In genomic region chr22:34330432-34330831, GRCh38 we compare ENCODE assay signal across 31 cellular contexts.
"Had no signal": no experiment of that assay in that cellular context is flagged by ENCODE, and none has a peak within 500 bp of the region (broad histone marks: within the 10 kb centered on the region; RNA-seq: fewer than 3 reads in every experiment).

No MANE protein-coding gene starts in this region.

- H3K27me3 ChIP-seq: neutrophil, ovary, suprapubic skin, testis, tibial artery, transverse colon, upper lobe of right lung, uterus had no signal

- H2AFZ ChIP-seq: parathyroid adenoma had no signal

- H3K4me2 ChIP-seq: smooth muscle cell had no signal

- H3K36me3 ChIP-seq: neutrophil, ovary, spleen, suprapubic skin, tibial artery, transverse colon, upper lobe of right lung, uterus had no signal

- H3K27ac ChIP-seq: neutrophil, ovary, parathyroid adenoma, psoas muscle, skin epidermis, spleen, suprapubic skin, testis, tibial artery, transverse colon, upper lobe of right lung, uterus had no signal

- ATAC-seq: naive thymus-derived CD8-positive, alpha-beta T cell; natural killer cell treated with Interleukin-12 subunit alpha and Interleukin-12 subunit beta and Interleukin-15 and Interleukin-18, amount 100 ng/mL, for 72 hours; psoas muscle; right cardiac atrium; sciatic nerve; stimulated activated memory B cell treated with anti-CD40 and anti-IgM and Interleukin-4, amounts not matched to agents 10 μg/mL and 1 μg/mL and 100 μg/mL, for 72 hours; stimulated activated naive CD8-positive, alpha-beta T cell treated with anti-CD3 and anti-CD28 coated beads, Interleukin-15, amount 100 ng/mL, for 72 hours; stimulated activated naive CD8-positive, alpha-beta T cell treated with anti-CD3 and anti-CD28 coated beads, Interleukin-15, Interleukin-2, amounts not matched to agents 100 U/mL and 50 U/mL, for 24 hours; upper lobe of right lung had no signal

- H3K4me1 ChIP-seq: parathyroid adenoma, psoas muscle, spleen, suprapubic skin, testis, tibial artery, transverse colon, upper lobe of right lung, uterus had no signal

- DNase-seq: naive B cell; naive thymus-derived CD8-positive, alpha-beta T cell; nephron progenitor cell; occipital lobe; ovary; posterior cingulate gyrus; psoas muscle; right cardiac atrium; spleen; stimulated activated CD4-positive, alpha-beta T cell treated with anti-CD3 and anti-CD28 coated beads, Interleukin-12 subunit alpha, Interleukin-12 subunit beta, amount 100 ng/mL, for 4 hours; stimulated activated CD4-positive, alpha-beta T cell treated with anti-CD3 and anti-CD28 coated beads, Interleukin-1b, Interleukin-23, amount 100 ng/mL, for 48 hours; stimulated activated CD4-positive, alpha-beta T cell treated with anti-CD3 and anti-CD28 coated beads, Interleukin-4, amount 100 ng/mL, for 1 hour; stimulated activated CD4-positive, alpha-beta T cell treated with anti-CD3 and anti-CD28 coated beads, Interleukin-4, amount 100 ng/mL, for 4 hours; stimulated activated CD8-positive, alpha-beta memory T cell treated with anti-CD3 and anti-CD28 coated beads, Interleukin-4, amount 100 ng/mL, for 48 hours; stimulated activated naive CD4-positive, alpha-beta T cell; stimulated activated naive CD8-positive, alpha-beta T cell treated with anti-CD3 and anti-CD28 coated beads, Interleukin-15, amount 100 ng/mL, for 72 hours; stimulated activated naive CD8-positive, alpha-beta T cell treated with anti-CD3 and anti-CD28 coated beads, Interleukin-15, Interleukin-2, amounts not matched to agents 100 U/mL and 50 U/mL, for 24 hours; substantia nigra; testis; tibial artery; transverse colon; upper lobe of right lung; uterus had no signal

- H3K4me3 ChIP-seq: ovary, psoas muscle, skin epidermis, smooth muscle cell, spleen, suprapubic skin, testis, tibial artery, transverse colon, upper lobe of right lung, uterus had no signal

- H3K9me3 ChIP-seq: neutrophil, ovary, psoas muscle, suprapubic skin, testis, transverse colon, uterus had no signal

- H3K9ac ChIP-seq: parathyroid adenoma had no signal
